Comparison of ENCODE assay signal across 23 cellular contexts in the genomic region with DNA sequence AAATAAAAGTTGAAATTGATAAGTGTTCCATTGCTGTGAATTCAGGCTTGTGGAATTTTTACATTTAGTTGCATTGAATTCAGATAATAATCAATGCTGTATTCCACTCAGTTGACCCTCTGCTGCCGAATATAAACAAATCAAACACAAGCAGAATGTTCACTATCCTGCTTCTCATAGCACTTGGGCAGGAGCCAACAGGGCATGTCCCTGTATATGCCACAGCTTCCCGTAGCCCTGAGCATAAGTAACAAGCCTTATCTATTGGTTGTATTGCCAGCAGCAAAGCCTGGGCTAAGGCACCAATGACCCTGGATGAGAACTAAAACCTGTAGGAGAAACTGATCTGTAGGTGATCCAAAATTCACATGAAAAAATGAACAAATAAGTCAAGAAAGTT.
"Had no signal": no experiment of that assay in that cellular context is flagged by ENCODE, and none has a peak within 500 bp of the region (broad histone marks: within the 10 kb centered on the region; RNA-seq: fewer than 3 reads in every experiment).

No MANE protein-coding gene starts in this region.

- DNase-seq: activated CD4-positive, alpha-beta T cell treated with anti-CD3 and anti-CD28 coated beads, Interleukin-2, amount 10 ng/mL, durations not matched to agents 7 days and 5 days; activated CD4-positive, CD25-positive, alpha-beta regulatory T cell treated with anti-CD3 and anti-CD28 coated beads, Interleukin-2, amount 50 U/mL, for 72 hours; activated CD8-positive, alpha-beta memory T cell treated with anti-CD3 and anti-CD28 coated beads, Interleukin-2, amount 10 ng/mL, durations not matched to agents 7 days and 5 days; activated CD8-positive, alpha-beta T cell treated with anti-CD3 and anti-CD28 coated beads for 36 hours; activated effector memory CD4-positive, alpha-beta T cell treated with anti-CD3 and anti-CD28 coated beads, Interleukin-2, amount 50 U/mL, for 16 hours; activated naive CD4-positive, alpha-beta T cell treated with anti-CD3 and anti-CD28 coated beads, Interleukin-2, amount 10 ng/mL, durations not matched to agents 7 days and 5 days; activated T-cell treated with anti-CD3 and anti-CD28 coated beads for 4 hours; amygdala; effector CD8-positive, alpha-beta T cell; foreskin keratinocyte; immature natural killer cell; left lung; ovary; stimulated activated CD4-positive, alpha-beta T cell treated with anti-CD3 and anti-CD28 coated beads, Interleukin-2, amount 100 ng/mL, for 48 hours; stimulated activated CD8-positive, alpha-beta memory T cell treated with anti-CD3 and anti-CD28 coated beads, Interleukin-4, amount 100 ng/mL, for 48 hours; stimulated activated naive CD4-positive, alpha-beta T cell; T-helper 9 cell; WERI-Rb-1 had no signal

- H3K4me3 ChIP-seq: cardiac muscle cell, hepatocyte, left lung, ovary, prostate gland, thoracic aorta had no signal

- H3K27me3 ChIP-seq: cardiac muscle cell, foreskin keratinocyte, hepatocyte, left lung, neutrophil, ovary had no signal

- H3K9me3 ChIP-seq: left lung, neutrophil, ovary, prostate gland, thoracic aorta had no signal

- H3K27ac ChIP-seq: cardiac muscle cell, foreskin keratinocyte, hepatocyte, left lung, neutrophil, ovary, prostate gland, thoracic aorta, WERI-Rb-1 had no signal

- H3K4me1 ChIP-seq: foreskin keratinocyte, left lung, prostate gland had no signal

- H2AFZ ChIP-seq: hepatocyte had no signal

- ATAC-seq: activated CD8-positive, alpha-beta memory T cell treated with anti-CD3 and anti-CD28 coated beads, Interleukin-2, amount 10 ng/mL, durations not matched to agents 7 days and 5 days; activated CD8-positive, alpha-beta T cell treated with anti-CD3 and anti-CD28 coated beads for 36 hours; foreskin keratinocyte; left lung had no signal

- H3K4me2 ChIP-seq: hepatocyte had no signal

- H3K36me3 ChIP-seq: cardiac muscle cell, left lung, neutrophil, ovary, prostate gland, thoracic aorta, WERI-Rb-1 had no signal
